Comparison of ENCODE assay signal across 1 cellular context in the genomic region with DNA sequence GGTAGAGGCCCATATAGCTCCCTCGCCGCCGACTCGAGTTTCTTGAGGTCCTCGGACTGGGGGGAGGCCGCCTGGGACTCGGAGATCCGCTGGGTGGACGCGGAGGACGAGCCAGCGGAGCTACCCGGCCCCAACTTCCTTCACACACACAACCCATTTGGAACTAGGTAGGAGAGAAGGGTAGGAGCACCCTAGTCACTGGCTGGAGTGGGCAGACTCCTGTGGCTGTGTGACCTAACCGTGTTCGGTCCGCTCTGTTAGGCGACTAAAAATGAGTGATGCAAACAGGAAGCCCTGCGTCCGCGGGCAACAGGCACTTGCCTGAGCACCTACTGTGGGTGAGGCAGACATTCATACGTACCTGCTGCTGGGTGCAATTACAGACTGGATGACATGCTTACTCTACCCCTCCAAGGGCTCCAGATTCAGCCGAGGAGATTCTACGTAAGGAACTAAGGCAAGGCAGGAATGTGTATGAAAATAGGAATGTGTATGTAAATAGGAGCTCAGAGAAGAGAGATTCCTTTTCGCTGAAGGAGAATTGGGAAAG.
TF ChIP-seq lines count a peak whose summit lies in the region.

No MANE protein-coding gene starts in this region.

TF ChIP-seq in HEK293, 187 proteins besides CTCF, POLR2A, EP300 and RAD21 (continued from another document and continues in another):
- TF ChIP-seq ZNF610 (tag by site-specific recombination; IDR thresholded peaks at IDR 0.05; ENCODE audit: borderline replicate concordance), result no peak
- TF ChIP-seq, protein P1, sequence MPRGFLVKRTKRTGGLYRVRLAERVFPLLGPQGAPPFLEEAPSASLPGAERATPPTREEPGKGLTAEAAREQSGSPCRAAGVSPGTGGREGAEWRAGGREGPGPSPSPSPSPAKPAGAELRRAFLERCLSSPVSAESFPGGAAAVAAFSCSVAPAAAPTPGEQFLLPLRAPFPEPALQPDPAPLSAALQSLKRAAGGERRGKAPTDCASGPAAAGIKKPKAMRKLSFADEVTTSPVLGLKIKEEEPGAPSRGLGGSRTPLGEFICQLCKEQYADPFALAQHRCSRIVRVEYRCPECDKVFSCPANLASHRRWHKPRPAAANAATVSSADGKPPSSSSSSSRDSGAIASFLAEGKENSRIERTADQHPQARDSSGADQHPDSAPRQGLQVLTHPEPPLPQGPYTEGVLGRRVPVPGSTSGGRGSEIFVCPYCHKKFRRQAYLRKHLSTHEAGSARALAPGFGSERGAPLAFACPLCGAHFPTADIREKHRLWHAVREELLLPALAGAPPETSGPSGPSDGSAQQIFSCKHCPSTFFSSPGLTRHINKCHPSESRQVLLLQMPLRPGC (tag by site-specific recombination; IDR thresholded peaks at IDR 0.05), result no peak
- TF ChIP-seq ZNF2 (tag by site-specific recombination; IDR thresholded peaks at IDR 0.05), result peak; percentile 48
- TF ChIP-seq, protein P2, sequence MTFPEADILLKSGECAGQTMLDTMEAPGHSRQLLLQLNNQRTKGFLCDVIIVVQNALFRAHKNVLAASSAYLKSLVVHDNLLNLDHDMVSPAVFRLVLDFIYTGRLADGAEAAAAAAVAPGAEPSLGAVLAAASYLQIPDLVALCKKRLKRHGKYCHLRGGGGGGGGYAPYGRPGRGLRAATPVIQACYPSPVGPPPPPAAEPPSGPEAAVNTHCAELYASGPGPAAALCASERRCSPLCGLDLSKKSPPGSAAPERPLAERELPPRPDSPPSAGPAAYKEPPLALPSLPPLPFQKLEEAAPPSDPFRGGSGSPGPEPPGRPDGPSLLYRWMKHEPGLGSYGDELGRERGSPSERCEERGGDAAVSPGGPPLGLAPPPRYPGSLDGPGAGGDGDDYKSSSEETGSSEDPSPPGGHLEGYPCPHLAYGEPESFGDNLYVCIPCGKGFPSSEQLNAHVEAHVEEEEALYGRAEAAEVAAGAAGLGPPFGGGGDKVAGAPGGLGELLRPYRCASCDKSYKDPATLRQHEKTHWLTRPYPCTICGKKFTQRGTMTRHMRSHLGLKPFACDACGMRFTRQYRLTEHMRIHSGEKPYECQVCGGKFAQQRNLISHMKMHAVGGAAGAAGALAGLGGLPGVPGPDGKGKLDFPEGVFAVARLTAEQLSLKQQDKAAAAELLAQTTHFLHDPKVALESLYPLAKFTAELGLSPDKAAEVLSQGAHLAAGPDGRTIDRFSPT (tag by site-specific recombination; IDR thresholded peaks at IDR 0.05), result 0 out of 2 replicates have a peak, but pooled peaks have one; percentile 19
- TF ChIP-seq ZFHX2 (tag by site-specific recombination; conservative IDR thresholded peaks at IDR 0.05), result peak; percentile 83
- no peak for TF ChIP-seq ZNF701 (tag by site-specific recombination; IDR thresholded peaks at IDR 0.05)
- no peak for TF ChIP-seq GLI4 (tag by site-specific recombination; IDR thresholded peaks at IDR 0.05)
- peak; percentile 60; the same call in 1 of the 2 replicates for TF ChIP-seq ZSCAN30 (tag by site-specific recombination; IDR thresholded peaks at IDR 0.05)
- peak; percentile 32 for TF ChIP-seq SP2 (tag by site-specific recombination; IDR thresholded peaks at IDR 0.05)
- TF ChIP-seq KLF10 (tag by site-specific recombination; IDR thresholded peaks at IDR 0.05), result no peak; the same call in 1 of the 2 replicates
- TF ChIP-seq MZF1 (tag by site-specific recombination; IDR thresholded peaks at IDR 0.05; ENCODE audit: borderline replicate concordance), result no peak
- peak; percentile 78; the same call in 1 of the 2 replicates for TF ChIP-seq ZNF664 (tag by site-specific recombination; IDR thresholded peaks at IDR 0.05)
- TF ChIP-seq, protein P3, sequence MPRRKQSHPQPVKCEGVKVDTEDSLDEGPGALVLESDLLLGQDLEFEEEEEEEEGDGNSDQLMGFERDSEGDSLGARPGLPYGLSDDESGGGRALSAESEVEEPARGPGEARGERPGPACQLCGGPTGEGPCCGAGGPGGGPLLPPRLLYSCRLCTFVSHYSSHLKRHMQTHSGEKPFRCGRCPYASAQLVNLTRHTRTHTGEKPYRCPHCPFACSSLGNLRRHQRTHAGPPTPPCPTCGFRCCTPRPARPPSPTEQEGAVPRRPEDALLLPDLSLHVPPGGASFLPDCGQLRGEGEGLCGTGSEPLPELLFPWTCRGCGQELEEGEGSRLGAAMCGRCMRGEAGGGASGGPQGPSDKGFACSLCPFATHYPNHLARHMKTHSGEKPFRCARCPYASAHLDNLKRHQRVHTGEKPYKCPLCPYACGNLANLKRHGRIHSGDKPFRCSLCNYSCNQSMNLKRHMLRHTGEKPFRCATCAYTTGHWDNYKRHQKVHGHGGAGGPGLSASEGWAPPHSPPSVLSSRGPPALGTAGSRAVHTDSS (tag by site-specific recombination; IDR thresholded peaks at IDR 0.05), result no peak
- TF ChIP-seq, protein P4, sequence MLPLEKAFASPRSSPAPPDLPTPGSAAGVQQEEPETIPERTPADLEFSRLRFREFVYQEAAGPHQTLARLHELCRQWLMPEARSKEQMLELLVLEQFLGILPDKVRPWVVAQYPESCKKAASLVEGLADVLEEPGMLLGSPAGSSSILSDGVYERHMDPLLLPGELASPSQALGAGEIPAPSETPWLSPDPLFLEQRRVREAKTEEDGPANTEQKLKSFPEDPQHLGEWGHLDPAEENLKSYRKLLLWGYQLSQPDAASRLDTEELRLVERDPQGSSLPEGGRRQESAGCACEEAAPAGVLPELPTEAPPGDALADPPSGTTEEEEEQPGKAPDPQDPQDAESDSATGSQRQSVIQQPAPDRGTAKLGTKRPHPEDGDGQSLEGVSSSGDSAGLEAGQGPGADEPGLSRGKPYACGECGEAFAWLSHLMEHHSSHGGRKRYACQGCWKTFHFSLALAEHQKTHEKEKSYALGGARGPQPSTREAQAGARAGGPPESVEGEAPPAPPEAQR (tag by site-specific recombination; IDR thresholded peaks at IDR 0.05), result no peak
- peak; percentile 42; the same call in 1 of the 2 replicates for TF ChIP-seq KLF16 (tag by site-specific recombination; IDR thresholded peaks at IDR 0.05)
- TF ChIP-seq ZNF114 (tag by site-specific recombination; IDR thresholded peaks at IDR 0.05), result no peak
- TF ChIP-seq ZNF530 (tag by site-specific recombination; IDR thresholded peaks at IDR 0.05; ENCODE audit: low read depth), result no peak
- TF ChIP-seq SP7 (tag by site-specific recombination; IDR thresholded peaks at IDR 0.05), result peak; percentile 60; the same call in 1 of the 2 replicates
- TF ChIP-seq, protein P5, sequence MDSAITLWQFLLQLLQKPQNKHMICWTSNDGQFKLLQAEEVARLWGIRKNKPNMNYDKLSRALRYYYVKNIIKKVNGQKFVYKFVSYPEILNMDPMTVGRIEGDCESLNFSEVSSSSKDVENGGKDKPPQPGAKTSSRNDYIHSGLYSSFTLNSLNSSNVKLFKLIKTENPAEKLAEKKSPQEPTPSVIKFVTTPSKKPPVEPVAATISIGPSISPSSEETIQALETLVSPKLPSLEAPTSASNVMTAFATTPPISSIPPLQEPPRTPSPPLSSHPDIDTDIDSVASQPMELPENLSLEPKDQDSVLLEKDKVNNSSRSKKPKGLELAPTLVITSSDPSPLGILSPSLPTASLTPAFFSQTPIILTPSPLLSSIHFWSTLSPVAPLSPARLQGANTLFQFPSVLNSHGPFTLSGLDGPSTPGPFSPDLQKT (IDR thresholded peaks at IDR 0.05; ENCODE audit: borderline replicate concordance, low read depth, low read length), result no peak
- TF ChIP-seq ZFP69B (tag by site-specific recombination; IDR thresholded peaks at IDR 0.05), result no peak
- TF ChIP-seq ZNF558 (tag by site-specific recombination; IDR thresholded peaks at IDR 0.05), result no peak
- TF ChIP-seq ZNF366 (tag by site-specific recombination; conservative IDR thresholded peaks at IDR 0.05), result peak; percentile 74; the same call in 1 of the 2 replicates
- no peak for TF ChIP-seq ZNF510 (tag by site-specific recombination; IDR thresholded peaks at IDR 0.05; ENCODE audit: insufficient replicate concordance)
- no peak for TF ChIP-seq ZNF830 (tag by site-specific recombination; IDR thresholded peaks at IDR 0.05; ENCODE audit: low read depth)
- TF ChIP-seq ZNF426 (tag by site-specific recombination; IDR thresholded peaks at IDR 0.05), result no peak
- no peak for TF ChIP-seq ZNF140 (tag by site-specific recombination; IDR thresholded peaks at IDR 0.05)
- TF ChIP-seq ZNF654 (tag by site-specific recombination; IDR thresholded peaks at IDR 0.05; ENCODE audit: low read depth), result no peak
- no peak for TF ChIP-seq SALL2 (tag by site-specific recombination; IDR thresholded peaks at IDR 0.05; ENCODE audit: borderline replicate concordance)
- TF ChIP-seq ZBTB48 (tag by site-specific recombination; IDR thresholded peaks at IDR 0.05), result no peak; the same call in 1 of the 2 replicates
- TF ChIP-seq ZNF24 (tag by site-specific recombination; IDR thresholded peaks at IDR 0.05), result peak; percentile 79
- no peak for TF ChIP-seq ZNF174 (tag by site-specific recombination; IDR thresholded peaks at IDR 0.05)
- TF ChIP-seq, protein P6, sequence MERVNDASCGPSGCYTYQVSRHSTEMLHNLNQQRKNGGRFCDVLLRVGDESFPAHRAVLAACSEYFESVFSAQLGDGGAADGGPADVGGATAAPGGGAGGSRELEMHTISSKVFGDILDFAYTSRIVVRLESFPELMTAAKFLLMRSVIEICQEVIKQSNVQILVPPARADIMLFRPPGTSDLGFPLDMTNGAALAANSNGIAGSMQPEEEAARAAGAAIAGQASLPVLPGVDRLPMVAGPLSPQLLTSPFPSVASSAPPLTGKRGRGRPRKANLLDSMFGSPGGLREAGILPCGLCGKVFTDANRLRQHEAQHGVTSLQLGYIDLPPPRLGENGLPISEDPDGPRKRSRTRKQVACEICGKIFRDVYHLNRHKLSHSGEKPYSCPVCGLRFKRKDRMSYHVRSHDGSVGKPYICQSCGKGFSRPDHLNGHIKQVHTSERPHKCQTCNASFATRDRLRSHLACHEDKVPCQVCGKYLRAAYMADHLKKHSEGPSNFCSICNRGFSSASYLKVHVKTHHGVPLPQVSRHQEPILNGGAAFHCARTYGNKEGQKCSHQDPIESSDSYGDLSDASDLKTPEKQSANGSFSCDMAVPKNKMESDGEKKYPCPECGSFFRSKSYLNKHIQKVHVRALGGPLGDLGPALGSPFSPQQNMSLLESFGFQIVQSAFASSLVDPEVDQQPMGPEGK (tag by site-specific recombination; IDR thresholded peaks at IDR 0.05), result peak; percentile 73
- TF ChIP-seq, protein P7, sequence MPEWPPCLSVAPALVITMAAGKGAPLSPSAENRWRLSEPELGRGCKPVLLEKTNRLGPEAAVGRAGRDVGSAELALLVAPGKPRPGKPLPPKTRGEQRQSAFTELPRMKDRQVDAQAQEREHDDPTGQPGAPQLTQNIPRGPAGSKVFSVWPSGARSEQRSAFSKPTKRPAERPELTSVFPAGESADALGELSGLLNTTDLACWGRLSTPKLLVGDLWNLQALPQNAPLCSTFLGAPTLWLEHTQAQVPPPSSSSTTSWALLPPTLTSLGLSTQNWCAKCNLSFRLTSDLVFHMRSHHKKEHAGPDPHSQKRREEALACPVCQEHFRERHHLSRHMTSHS (tag by site-specific recombination; IDR thresholded peaks at IDR 0.05), result no peak
- TF ChIP-seq ZNF433 (tag by site-specific recombination; IDR thresholded peaks at IDR 0.05; ENCODE audit: low read depth), result no peak
- TF ChIP-seq ZNF404 (tag by site-specific recombination; IDR thresholded peaks at IDR 0.05), result no peak
- peak; percentile 100 for TF ChIP-seq ZNF335 (tag by site-specific recombination; conservative IDR thresholded peaks at IDR 0.05)
- no peak for TF ChIP-seq YY1 (tag by site-specific recombination; IDR thresholded peaks at IDR 0.05)
- no peak for TF ChIP-seq ZNF10 (tag by site-specific recombination; IDR thresholded peaks at IDR 0.05)
- peak; percentile 16; the same call in 1 of the 2 replicates for TF ChIP-seq ZNF391 (tag by site-specific recombination; IDR thresholded peaks at IDR 0.05; ENCODE audit: borderline replicate concordance, low read depth)
- peak; percentile 63 for TF ChIP-seq ZNF629 (tag by site-specific recombination; IDR thresholded peaks at IDR 0.05)
- peak; percentile 88 for TF ChIP-seq ZBTB17 (tag by site-specific recombination; IDR thresholded peaks at IDR 0.05)
- TF ChIP-seq ZNF211 (tag by site-specific recombination; IDR thresholded peaks at IDR 0.05; ENCODE audit: low read depth), result no peak
- no peak for TF ChIP-seq ZNF184 (tag by site-specific recombination; IDR thresholded peaks at IDR 0.05)
- no peak for TF ChIP-seq HOXD13 (CRISPR knock-in tag; IDR thresholded peaks at IDR 0.05; ENCODE audit: borderline replicate concordance)
- TF ChIP-seq ZBTB1 (tag by site-specific recombination; IDR thresholded peaks at IDR 0.05), result no peak
- TF ChIP-seq, protein P8, sequence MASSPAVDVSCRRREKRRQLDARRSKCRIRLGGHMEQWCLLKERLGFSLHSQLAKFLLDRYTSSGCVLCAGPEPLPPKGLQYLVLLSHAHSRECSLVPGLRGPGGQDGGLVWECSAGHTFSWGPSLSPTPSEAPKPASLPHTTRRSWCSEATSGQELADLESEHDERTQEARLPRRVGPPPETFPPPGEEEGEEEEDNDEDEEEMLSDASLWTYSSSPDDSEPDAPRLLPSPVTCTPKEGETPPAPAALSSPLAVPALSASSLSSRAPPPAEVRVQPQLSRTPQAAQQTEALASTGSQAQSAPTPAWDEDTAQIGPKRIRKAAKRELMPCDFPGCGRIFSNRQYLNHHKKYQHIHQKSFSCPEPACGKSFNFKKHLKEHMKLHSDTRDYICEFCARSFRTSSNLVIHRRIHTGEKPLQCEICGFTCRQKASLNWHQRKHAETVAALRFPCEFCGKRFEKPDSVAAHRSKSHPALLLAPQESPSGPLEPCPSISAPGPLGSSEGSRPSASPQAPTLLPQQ (tag by site-specific recombination; IDR thresholded peaks at IDR 0.05), result no peak
- TF ChIP-seq, protein P9, sequence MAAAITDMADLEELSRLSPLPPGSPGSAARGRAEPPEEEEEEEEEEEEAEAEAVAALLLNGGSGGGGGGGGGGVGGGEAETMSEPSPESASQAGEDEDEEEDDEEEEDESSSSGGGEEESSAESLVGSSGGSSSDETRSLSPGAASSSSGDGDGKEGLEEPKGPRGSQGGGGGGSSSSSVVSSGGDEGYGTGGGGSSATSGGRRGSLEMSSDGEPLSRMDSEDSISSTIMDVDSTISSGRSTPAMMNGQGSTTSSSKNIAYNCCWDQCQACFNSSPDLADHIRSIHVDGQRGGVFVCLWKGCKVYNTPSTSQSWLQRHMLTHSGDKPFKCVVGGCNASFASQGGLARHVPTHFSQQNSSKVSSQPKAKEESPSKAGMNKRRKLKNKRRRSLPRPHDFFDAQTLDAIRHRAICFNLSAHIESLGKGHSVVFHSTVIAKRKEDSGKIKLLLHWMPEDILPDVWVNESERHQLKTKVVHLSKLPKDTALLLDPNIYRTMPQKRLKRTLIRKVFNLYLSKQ (tag by site-specific recombination; IDR thresholded peaks at IDR 0.05; ENCODE audit: borderline replicate concordance), result no peak
- no peak for TF ChIP-seq ZBTB7A (tag by site-specific recombination; IDR thresholded peaks at IDR 0.05; ENCODE audit: low read depth)
- TF ChIP-seq ZNF600 (tag by site-specific recombination; IDR thresholded peaks at IDR 0.05), result peak; percentile 95
- TF ChIP-seq, protein P10, sequence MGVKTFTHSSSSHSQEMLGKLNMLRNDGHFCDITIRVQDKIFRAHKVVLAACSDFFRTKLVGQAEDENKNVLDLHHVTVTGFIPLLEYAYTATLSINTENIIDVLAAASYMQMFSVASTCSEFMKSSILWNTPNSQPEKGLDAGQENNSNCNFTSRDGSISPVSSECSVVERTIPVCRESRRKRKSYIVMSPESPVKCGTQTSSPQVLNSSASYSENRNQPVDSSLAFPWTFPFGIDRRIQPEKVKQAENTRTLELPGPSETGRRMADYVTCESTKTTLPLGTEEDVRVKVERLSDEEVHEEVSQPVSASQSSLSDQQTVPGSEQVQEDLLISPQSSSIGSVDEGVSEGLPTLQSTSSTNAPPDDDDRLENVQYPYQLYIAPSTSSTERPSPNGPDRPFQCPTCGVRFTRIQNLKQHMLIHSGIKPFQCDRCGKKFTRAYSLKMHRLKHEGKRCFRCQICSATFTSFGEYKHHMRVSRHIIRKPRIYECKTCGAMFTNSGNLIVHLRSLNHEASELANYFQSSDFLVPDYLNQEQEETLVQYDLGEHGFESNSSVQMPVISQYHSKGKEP (tag by site-specific recombination; IDR thresholded peaks at IDR 0.05), result no peak
- no peak for TF ChIP-seq OSR2 (tag by site-specific recombination; IDR thresholded peaks at IDR 0.05)
